Comparison of ENCODE assay signal across 24 cellular contexts in the genomic region with DNA sequence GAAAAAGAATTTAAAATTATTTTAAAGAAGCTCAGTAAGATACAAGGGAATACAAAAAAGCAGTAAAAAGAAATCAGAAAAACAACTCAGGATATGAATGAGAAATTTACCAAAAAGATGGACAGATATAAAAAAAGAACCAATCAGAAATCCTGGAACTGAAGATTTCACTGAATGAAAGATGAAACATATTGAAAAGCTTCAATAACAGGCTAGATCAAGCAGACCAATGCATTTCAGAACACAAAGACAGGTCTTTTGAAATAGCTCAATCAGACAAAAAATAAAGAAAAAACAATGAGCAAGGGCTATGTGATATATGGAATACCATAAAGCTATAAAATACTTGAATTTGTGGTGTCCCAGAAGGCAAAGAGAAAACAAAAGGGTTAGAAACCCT.
DNase-seq lines count a peak whose midpoint lies in the region; ATAC-seq, FAIRE-seq and TF ChIP-seq lines count a peak whose summit lies in the region.
"Had no signal": no experiment of that assay in that cellular context is flagged by ENCODE, and none has a peak within 500 bp of the region (broad histone marks: within the 10 kb centered on the region; RNA-seq: fewer than 3 reads in every experiment).

No MANE protein-coding gene starts in this region.

- TF ChIP-seq CTCF in K562 (IDR thresholded peaks at IDR 0.05 in 2 of 3, conservative IDR thresholded peaks at IDR 0.05 in 1 of 3; ENCODE audit: insufficient read depth in 2 of 3, low read depth in 1 of 3, low read length in 3 of 3) (no peak), vagina (IDR thresholded peaks at IDR 0.05) (no peak)

- TF ChIP-seq POLR2A in K562 (conservative IDR thresholded peaks at IDR 0.05) (no peak), vagina (IDR thresholded peaks at IDR 0.05) (no peak)

- H3K4me1 ChIP-seq in K562 (replicated peaks in 1 of 2; ENCODE audit: control insufficient read depth in 2 of 2, insufficient read depth in 2 of 2, low read length in 2 of 2) (no peaks in the 10 kb centered on the region), vagina (no peaks in the 10 kb centered on the region)
- H3K4me1 ChIP-seq: BE2C, BLaER1 had no signal

- H3K27me3 ChIP-seq in K562 (ENCODE audit: control insufficient read depth in 2 of 2, insufficient read depth in 2 of 2, low read length in 2 of 2) (no peaks in the 10 kb centered on the region), vagina (no peaks in the 10 kb centered on the region)
- H3K27me3 ChIP-seq: BE2C, BLaER1 had no signal

- no peak for TF ChIP-seq EP300 in K562 (IDR thresholded peaks at IDR 0.05; ENCODE audit: low read length)

- H3K79me2 ChIP-seq in K562 (ENCODE audit: control insufficient read depth, insufficient read depth, low read length): no peaks in the 10 kb centered on the region

- ATAC-seq in K562: no peak
- no peak for ATAC-seq in GM18520 (IDR thresholded peaks at IDR 0.05; ENCODE audit: unreplicated experiment)
- ATAC-seq: GM12878 had no signal

- POLR2A ChIA-PET in K562 (lab: Yijun Ruan, JAX): no interaction called here

- no peaks in the 10 kb centered on the region for H3K36me3 ChIP-seq in K562 (ENCODE audit: control insufficient read depth, insufficient read depth, low read length)
- H3K36me3 ChIP-seq in vagina: peaks cover 0 to 15% of the 10 kb centered on the region in 2 donors
- H3K36me3 ChIP-seq: BE2C had no signal

- no peak overlapping the region for H3K27ac ChIP-seq in K562 (ENCODE audit: extremely low read depth, low read depth, low read length)
- no peak overlapping the region for H3K27ac ChIP-seq in vagina
- H3K27ac ChIP-seq: BLaER1 had no signal

- H3K9me3 ChIP-seq in K562 (replicated peaks; ENCODE audit: control insufficient read depth, insufficient read depth, low read depth, low read length) (no peaks in the 10 kb centered on the region), vagina (peaks cover 16% of the 10 kb centered on the region)
- H3K9me3 ChIP-seq: BE2C had no signal

- no peak overlapping the region for H2AFZ ChIP-seq in K562 (ENCODE audit: low read depth, low read length)

- FAIRE-seq in K562 (lab: Jason Lieb, UNC): no peak
- peak; percentile 88 for FAIRE-seq in islet of Langerhans (lab: Jason Lieb, UNC)
- FAIRE-seq: A204.1, GM12878, GM12892 had no signal

- no peaks in the 10 kb centered on the region for H4K20me1 ChIP-seq in K562 (replicated peaks; ENCODE audit: control insufficient read depth, insufficient read depth, low read length)

- no peak overlapping the region for H3K4me2 ChIP-seq in K562 (ENCODE audit: insufficient read depth, low read length)
- H3K4me2 ChIP-seq: BLaER1 had no signal

- intact Hi-C loops in K562 (cut with micrococcal nuclease) (no loop called here), vagina (cut with DNase I) (no loop called here)

- BruUV-seq in K562 (replicated peaks; lab: Mats Ljungman, UMichigan): no TSS peak

- in situ Hi-C loops in KBM-7 (cut with MboI; ENCODE audit: low pct_unique_long_range_greater_than_20kb, low sequenced_read_pairs) (no loop called here), K562 (cut with MboI) (no loop called here)

- H3K9ac ChIP-seq in K562 (ENCODE audit: insufficient read depth in 1 of 2, low read depth in 2 of 2, low read length in 2 of 2): no peak overlapping the region
- H3K9ac ChIP-seq: BLaER1 had no signal

- H3K9me1 ChIP-seq in K562 (ENCODE audit: control insufficient read depth, insufficient read depth, low read length): no peaks in the 10 kb centered on the region

- CTCF ChIA-PET in K562 (lab: Yijun Ruan, JAX; ENCODE audit: low intra/inter-chr PET ratio): no interaction called here

- TF ChIP-seq RAD21 in K562 (CRISPR knock-in tag; conservative IDR thresholded peaks at IDR 0.05 in 1 of 2, IDR thresholded peaks at IDR 0.05 in 1 of 2): no peak

- H3K4me3 ChIP-seq in K562 (no peak overlapping the region), vagina (no peak overlapping the region)
- H3K4me3 ChIP-seq: BLaER1, GM12878 had no signal

- DNase-seq in KBM-7: peak; percentile 4
- no peak for DNase-seq in K562 (ENCODE audit: extremely low read depth in 1 of 4, low spot score in 3 of 4)
- DNase-seq in vagina (ENCODE audit: extremely low spot score in 2 of 2): no peak
- DNase-seq: 8988T; ACHN; BE2C; C1 segment of cervical spinal cord; CD4-positive, alpha-beta memory T cell; CD4-positive, CD25-positive, alpha-beta regulatory T cell; CD8-positive, alpha-beta memory T cell; COR-L47; DMS 273 treated with DMSO at 0.1 percent for 48 hours; DMS153; DMS53; DMS79; DND-41; EL; GDM1 had no signal

TF ChIP-seq in K562, 482 proteins besides CTCF, POLR2A, EP300 and RAD21:
- no peak for TF ChIP-seq PYGO2 (tag; IDR thresholded peaks at IDR 0.05)
- TF ChIP-seq TRIM28 (IDR thresholded peaks at IDR 0.05): peak; percentile 53; the same call in 1 of the 2 replicates
